ENCODE assay signal across 12 cellular contexts in the genomic region with DNA sequence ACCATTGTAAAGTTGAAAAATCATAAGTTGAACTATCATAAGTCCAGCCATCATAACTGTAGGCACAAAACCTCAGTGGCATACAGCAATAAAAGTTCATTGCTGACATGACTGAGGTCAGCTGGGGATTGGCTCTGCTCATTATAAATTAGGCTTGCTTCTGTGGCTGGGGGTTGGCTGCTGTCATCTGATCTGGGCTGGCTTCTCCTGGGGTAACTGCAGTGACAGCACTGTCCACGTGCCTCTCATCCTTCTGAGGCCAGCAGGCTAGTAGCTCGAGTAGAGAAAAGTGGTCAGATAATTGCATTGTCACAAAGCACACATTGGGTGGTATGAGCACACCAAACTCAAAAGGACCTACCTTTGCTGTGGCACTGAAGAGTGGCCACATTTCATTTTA. TPM values are rescaled to one million over a fixed set of nuclear protein-coding genes. Genes with fewer than 3 reads are reported as not detected.
A peak's percentile ranks its signal among the peaks of the same experiment; 100 is the strongest.
DNase-seq lines count a peak whose midpoint lies in the region; ATAC-seq and TF ChIP-seq lines count a peak whose summit lies in the region.
"Had no signal": no experiment of that assay in that cellular context is flagged by ENCODE, and none has a peak within 500 bp of the region (broad histone marks: within the 10 kb centered on the region; RNA-seq: fewer than 3 reads in every experiment).

No MANE protein-coding gene starts in this region.

- H3K9me2 ChIP-seq in Karpas-422 (replicated peaks; ENCODE audit: insufficient read depth, low read length), result no peaks in the 10 kb centered on the region

- no peak for ATAC-seq in T-cell (replicated peaks in 1 of 4)
- ATAC-seq in left colon, result peak; percentile 54
- no peak for ATAC-seq in HG03460 (IDR thresholded peaks at IDR 0.05; ENCODE audit: unreplicated experiment)

- no peaks in the 10 kb centered on the region for H3K36me3 ChIP-seq in breast epithelium
- H3K36me3 ChIP-seq in thymus (ENCODE audit: control insufficient read depth, insufficient read depth), result no peaks in the 10 kb centered on the region
- H3K36me3 ChIP-seq in Karpas-422 (ENCODE audit: insufficient read depth, low read length), result no peaks in the 10 kb centered on the region
- H3K36me3 ChIP-seq in sigmoid colon, result no peaks in the 10 kb centered on the region

- H3K4me2 ChIP-seq in Karpas-422 (ENCODE audit: low read depth, low read length, poor library complexity, severe bottlenecking), result no peak overlapping the region

- H3K36me3 Mint-ChIP-seq in MCF 10A (ENCODE audit: insufficient read depth, unreplicated experiment) (no peaks in the 10 kb centered on the region), T-cell (peaks cover 3% of the 10 kb centered on the region)

- TF ChIP-seq EP300 in sigmoid colon (IDR thresholded peaks at IDR 0.05), result no peak

- CTCF ChIA-PET in MCF 10A (lab: Yijun Ruan, JAX) (interaction anchor here (0.6 to 4.9 kb wide), 10 partner anchors 15 to 661 kb away, joined by 3 to 38 read pairs (median 3); no protein-coding TSS in a partner anchor), T-cell (lab: Charles Lee) (interaction anchor here (0.5 to 2.4 kb wide), 7 partner anchors 8 to 85 kb away, joined by 3 to 12 read pairs (median 4); no protein-coding TSS in a partner anchor)

- TF ChIP-seq CTCF in breast epithelium (IDR thresholded peaks at IDR 0.05), result no peak
- TF ChIP-seq CTCF in MCF 10A (IDR thresholded peaks at IDR 0.05; ENCODE audit: unreplicated experiment), result no peak
- no peak for TF ChIP-seq CTCF in sigmoid colon (IDR thresholded peaks at IDR 0.05)

- WGBS in thymus, result 86% methylated on average over 2 of the region's 2 CpGs
- WGBS in sigmoid colon, 2 donors, result 61 to 79% methylated on average over 2 of the region's 2 CpGs

- H3K9ac ChIP-seq in Karpas-422 (ENCODE audit: low read length), result no peak overlapping the region

- no peak for DNase-seq in breast epithelium (ENCODE audit: low spot score in 2 of 2)
- DNase-seq in MCF 10A (ENCODE audit: unreplicated experiment), result no peak
- DNase-seq in T-cell, result no peak
- peak in 1 of 2 donors; percentile 42 for DNase-seq in left colon
- DNase-seq in Karpas-422, result no peak
- DNase-seq in sigmoid colon, result no peak
- DNase-seq: HFFc6; NCI-H1436; stimulated activated CD4-positive, alpha-beta T cell treated with anti-CD3 and anti-CD28 coated beads, Interleukin-2, amount 100 ng/mL, for 48 hours had no signal

- H3K4me1 ChIP-seq in breast epithelium (peaks cover 7 to 43% of the 10 kb centered on the region in 2 donors), thymus (ENCODE audit: control insufficient read depth, insufficient read depth, low read length) (peaks cover 53% of the 10 kb centered on the region), Karpas-422 (ENCODE audit: low read length) (peaks cover 7% of the 10 kb centered on the region), sigmoid colon (peaks cover 0 to 25% (median 23%) of the 10 kb centered on the region in 4 donors)

- intact Hi-C loops in breast epithelium (cut with DNase I; ENCODE audit: low total_unique reads), result no loop called here
- intact Hi-C loops in MCF 10A (cut with micrococcal nuclease), result loop anchor here (2.0 kb wide), 1 partner anchor 46 kb away; no protein-coding TSS in a partner anchor
- intact Hi-C loops in left colon (cut with DNase I, micrococcal nuclease), result no loop called here
- intact Hi-C loops in sigmoid colon (cut with DNase I), result loop anchor here (10.0 kb wide), 2 partner anchors 48 to 152 kb away; a partner anchor contains a TSS

- H3K27me3 ChIP-seq in breast epithelium (no peaks in the 10 kb centered on the region), thymus (ENCODE audit: control insufficient read depth, insufficient read depth) (no peaks in the 10 kb centered on the region), Karpas-422 (ENCODE audit: low read length) (no peaks in the 10 kb centered on the region), sigmoid colon (no peaks in the 10 kb centered on the region)

- no TSS peak for BruUV-seq in MCF 10A (replicated peaks; lab: Mats Ljungman, UMichigan)

- H3K4me3 Mint-ChIP-seq in MCF 10A (ENCODE audit: unreplicated experiment), result no peak overlapping the region
- peak overlapping the region in 2 of 3 donors; percentile 8 to 80 for H3K4me3 Mint-ChIP-seq in T-cell
- H3K4me3 Mint-ChIP-seq: neural crest cell had no signal

- H2AFZ ChIP-seq in Karpas-422 (ENCODE audit: low read length), result no peak overlapping the region

- H3K9me3 ChIP-seq in breast epithelium, result no peaks in the 10 kb centered on the region
- H3K9me3 ChIP-seq in thymus (ENCODE audit: control insufficient read depth), result no peaks in the 10 kb centered on the region
- H3K9me3 ChIP-seq in Karpas-422 (ENCODE audit: low read length), result no peaks in the 10 kb centered on the region
- no peaks in the 10 kb centered on the region for H3K9me3 ChIP-seq in sigmoid colon

- H3K27me3 Mint-ChIP-seq in MCF 10A (ENCODE audit: insufficient read depth, unreplicated experiment) (no peaks in the 10 kb centered on the region), T-cell (no peaks in the 10 kb centered on the region)

- POLR2A ChIA-PET in MCF 10A (lab: Yijun Ruan, JAX), result interaction anchor here (1.1 to 5.0 kb wide), 9 partner anchors 9 to 147 kb away, joined by 3 to 23 read pairs (median 5); a partner anchor contains a TSS
- POLR2A ChIA-PET in T-cell (lab: Charles Lee), result interaction anchor here (1.0 to 2.4 kb wide), 2 partner anchors 8 to 11 kb away, joined by 3 to 16 read pairs; no protein-coding TSS in a partner anchor

- H3K27ac ChIP-seq in breast epithelium, result peak overlapping the region; percentile 95 to 97
- H3K27ac ChIP-seq in thymus (ENCODE audit: low read depth), result peak overlapping the region; percentile 86
- H3K27ac ChIP-seq in Karpas-422 (ENCODE audit: low read length), result no peak overlapping the region
- H3K27ac ChIP-seq in sigmoid colon, result peak overlapping the region in 2 of 4 donors; percentile 59 to 72

- H4K20me1 ChIP-seq in Karpas-422 (ENCODE audit: insufficient read depth, low read depth, low read length), result no peaks in the 10 kb centered on the region

- H3K9me3 Mint-ChIP-seq in MCF 10A (ENCODE audit: unreplicated experiment) (no peaks in the 10 kb centered on the region), T-cell (peaks cover 0 to 3% (median 0%) of the 10 kb centered on the region in 3 donors)

- H3K27ac Mint-ChIP-seq in MCF 10A (ENCODE audit: low read depth, unreplicated experiment), result no peak overlapping the region
- H3K27ac Mint-ChIP-seq in T-cell, result peak overlapping the region; percentile 98

- no peaks in the 10 kb centered on the region for H3K79me2 ChIP-seq in Karpas-422 (ENCODE audit: low read length)

- no peak for TF ChIP-seq POLR2A in breast epithelium (IDR thresholded peaks at IDR 0.05)
- no peak for TF ChIP-seq POLR2A in sigmoid colon (IDR thresholded peaks at IDR 0.05)

- H3K4me3 ChIP-seq in breast epithelium, result no peak overlapping the region
- H3K4me3 ChIP-seq in thymus (ENCODE audit: low read length), result no peak overlapping the region
- H3K4me3 ChIP-seq in Karpas-422 (ENCODE audit: low read length), result no peak overlapping the region
- H3K4me3 ChIP-seq in sigmoid colon, result no peak overlapping the region

- H3K4me1 Mint-ChIP-seq in MCF 10A (ENCODE audit: insufficient read depth, unreplicated experiment) (peaks cover 28% of the 10 kb centered on the region), T-cell (peaks cover 96 to 98% (median 96%) of the 10 kb centered on the region in 3 donors)

RNA-seq across cellular contexts. Expression of a gene that starts 31.3 kb away (rescaled TPM):
- total RNA-seq in breast epithelium (100 to 1,000 TPM in 1 of 3 donors, 10 to 100 TPM in 2; 16.8 to 111 (median 58.0) TPM), MCF 10A (2022) (9.7 and 14.3 TPM in 2 replicates), T-cell (10 to 100 TPM; 40.7 to 56.7 (median 47.8) TPM), left colon (1 to 10 TPM; 5.8 to 7.4 TPM), sigmoid colon (1 to 10 TPM; 7.1 to 9.9 (median 8.2) TPM)
- polyA plus RNA-seq in thymus (45.7 TPM), sigmoid colon (10 to 100 TPM in 1 of 3 donors, 1 to 10 TPM in 2; 3.6 to 13.3 (median 6.9) TPM)
- total RNA-seq in Karpas-422 (2014; rRNA removed; shearing (Covaris generic); ENCODE audit: low replicate concordance), result 7.1 and 8.9 TPM in 2 replicates

Comparison
In these comparisons a context has a peak if more than half of its experiments do, and no peak if none do; other contexts are left out.
1. intact Hi-C loops: an anchor here in MCF 10A (2.0 kb wide) and sigmoid colon (10.0 kb wide); none called in breast epithelium and left colon.